ENCODE assay signal across 9 cellular contexts in the genomic region with DNA sequence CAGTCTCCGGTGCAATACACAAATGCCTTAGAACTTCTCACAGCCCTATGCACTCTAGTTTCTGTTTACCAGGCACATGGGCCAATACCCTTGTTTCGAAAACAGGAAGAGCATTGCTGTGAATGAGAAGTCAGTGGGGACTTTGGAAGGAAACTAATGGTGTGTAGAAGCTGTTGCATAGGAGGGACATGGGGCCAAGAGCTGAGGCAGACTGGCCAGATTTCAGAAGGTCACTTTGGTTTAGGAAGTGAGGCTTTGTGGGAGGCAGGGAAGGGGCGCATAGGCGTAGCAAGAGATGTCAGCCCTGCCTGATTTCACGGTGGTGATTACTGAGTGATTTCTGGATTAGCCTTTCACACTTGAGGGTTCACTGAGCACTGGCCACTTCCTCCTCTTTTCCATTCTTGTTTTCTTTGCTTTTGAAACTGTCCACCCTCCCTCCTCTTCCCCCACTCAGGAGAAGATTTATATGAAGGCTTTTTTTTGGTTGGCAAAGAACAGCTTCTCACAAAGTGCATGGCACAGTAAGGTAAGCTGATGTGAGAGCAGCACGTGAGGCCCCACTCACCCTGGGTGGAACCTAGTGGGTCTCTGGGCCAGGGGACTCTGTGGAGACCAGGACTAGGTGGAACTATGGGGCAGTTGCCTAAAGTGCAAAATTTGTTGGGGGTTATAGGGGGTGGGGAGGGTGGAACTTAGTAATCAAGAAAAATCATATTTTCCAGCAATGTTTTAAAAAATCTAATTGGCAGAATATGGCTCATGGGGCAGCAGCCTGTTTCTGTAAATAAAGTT. TPM values are rescaled to one million over a fixed set of nuclear protein-coding genes. Genes with fewer than 3 reads are reported as not detected.
DNase-seq lines count a peak whose midpoint lies in the region; ATAC-seq and TF ChIP-seq lines count a peak whose summit lies in the region.
"Had no signal": no experiment of that assay in that cellular context is flagged by ENCODE, and none has a peak within 500 bp of the region (broad histone marks: within the 10 kb centered on the region; RNA-seq: fewer than 3 reads in every experiment).

No MANE protein-coding gene starts in this region.

- no peak for TF ChIP-seq EP300 in upper lobe of left lung (IDR thresholded peaks at IDR 0.05)

- H3K9me3 ChIP-seq in upper lobe of left lung: no peaks in the 10 kb centered on the region

- peak; percentile 78 for ATAC-seq in GM21529 (IDR thresholded peaks at IDR 0.05; ENCODE audit: unreplicated experiment)
- ATAC-seq in left ventricle myocardium superior: peak; percentile 75
- ATAC-seq in upper lobe of left lung (ENCODE audit: low FRiP score in 2 of 2): peak; percentile 83 to 89

- DNase-seq in GM12865 (ENCODE audit: low read depth) (peak; percentile 92), Kasumi-1 (lab: John Stamatoyannopoulos, UW) (peak; percentile 36 to 66), left ventricle myocardium superior (no peak), upper lobe of left lung (peak in 1 of 2 donors; percentile 45), NCI-H1417 (lab: John Stamatoyannopoulos, UW) (no peak), amniotic stem cell (lab: John Stamatoyannopoulos, UW) (no peak)
- DNase-seq in activated CD4-positive, alpha-beta T cell treated with anti-CD3 and anti-CD28 coated beads for 1 hour: no peak

- peak in 1 of 4 donors; percentile 49 for TF ChIP-seq POLR2A in upper lobe of left lung (IDR thresholded peaks at IDR 0.05)

- TF ChIP-seq CTCF in GM12865 (IDR thresholded peaks at IDR 0.05; ENCODE audit: insufficient read depth, low read depth, low read length, missing control alignments) (no peak), upper lobe of left lung (IDR thresholded peaks at IDR 0.05) (no peak)

- peaks cover 0 to 12% (median 1%) of the 10 kb centered on the region in 4 donors for H3K4me1 ChIP-seq in upper lobe of left lung

- no peaks in the 10 kb centered on the region for H3K27me3 ChIP-seq in upper lobe of left lung

- peak overlapping the region; percentile 73 to 83 (median 77) for H3K27ac ChIP-seq in upper lobe of left lung

- WGBS in upper lobe of left lung, 2 donors: 38 to 48% methylated on average over 6 of the region's 6 CpGs

- intact Hi-C loops in left ventricle myocardium superior (cut with micrococcal nuclease): no loop called here

- H3K36me3 ChIP-seq in upper lobe of left lung: no peaks in the 10 kb centered on the region

- H3K4me3 ChIP-seq in GM12865 (ENCODE audit: low read depth, low read length): peak overlapping the region; percentile 39
- H3K4me3 ChIP-seq in upper lobe of left lung: no peak overlapping the region

RNA-seq across cellular contexts. Expression of a gene that starts 6.1 kb away (rescaled TPM):
- total RNA-seq in left ventricle myocardium superior (not detected), upper lobe of left lung (not detected)
- total RNA-seq: urinary bladder had no signal

Comparison
In these comparisons a context has a peak if more than half of its experiments do, and no peak if none do; other contexts are left out.
1. DNase-seq: peak in GM12865 (single experiment) and Kasumi-1 (2 of 2); none in left ventricle myocardium superior (single experiment), NCI-H1417 (0 of 3), activated CD4-positive, alpha-beta T cell treated with anti-CD3 and anti-CD28 coated beads for 1 hour (single experiment) and amniotic stem cell (single experiment).
2. Peak in every context shown above with its lines, with median percentiles within 50 percentile points of each other: ATAC-seq.